8 cellular contexts compared by ENCODE assay signal in genomic region chr7:101542527-101543241, GRCh38.
A peak's percentile ranks its signal among the peaks of the same experiment; 100 is the strongest.
DNase-seq lines count a peak whose midpoint lies in the region; ATAC-seq and TF ChIP-seq lines count a peak whose summit lies in the region.

No MANE protein-coding gene starts in this region.

- H3K9me3 ChIP-seq in Panc1 (ENCODE audit: control insufficient read depth, insufficient read depth, low read depth, low read length) = no peaks in the 10 kb centered on the region
- no peaks in the 10 kb centered on the region for H3K9me3 ChIP-seq in trophoblast cell (ENCODE audit: insufficient read depth, low read depth, low read length)
- H3K9me3 ChIP-seq in upper lobe of right lung = no peaks in the 10 kb centered on the region

- POLR2A ChIA-PET in HEK293T (lab: Yijun Ruan, JAX) (interaction anchor here (0.6 to 1.5 kb wide), 2 partner anchors 9 to 250 kb away, joined by 3 read pairs; no protein-coding TSS in a partner anchor), Panc1 (lab: Charles Lee) (no interaction called here)

- no peaks in the 10 kb centered on the region for H3K79me1 ChIP-seq in trophoblast cell (ENCODE audit: low read length)

- no peak overlapping the region for H3K4me2 ChIP-seq in trophoblast cell (ENCODE audit: low read length)

- TF ChIP-seq CTCF in C4-2B (conservative IDR thresholded peaks at IDR 0.05) = peak; percentile 97
- peak; percentile 94 for TF ChIP-seq CTCF in Panc1 (IDR thresholded peaks at IDR 0.05)
- peak; percentile 92 for TF ChIP-seq CTCF in upper lobe of right lung (IDR thresholded peaks at IDR 0.05)

- H4K91ac ChIP-seq in trophoblast cell (ENCODE audit: low read depth, low read length) = no peak overlapping the region

- H2BK120ac ChIP-seq in trophoblast cell (ENCODE audit: insufficient read depth, low read length, poor library complexity) = no peak overlapping the region

- no peaks in the 10 kb centered on the region for H3K36me3 ChIP-seq in Panc1 (ENCODE audit: control insufficient read depth, insufficient read depth, low read length)
- peaks cover 47 to 48% of the 10 kb centered on the region in 2 experiments for H3K36me3 ChIP-seq in trophoblast cell (ENCODE audit: control insufficient read depth in 1 of 2, insufficient read depth in 2 of 2, low read length in 2 of 2)
- H3K36me3 ChIP-seq in upper lobe of right lung = no peaks in the 10 kb centered on the region

- ATAC-seq in Panc1 = peak; percentile 70
- ATAC-seq in upper lobe of right lung = peak; percentile 74
- ATAC-seq in HG03469 (IDR thresholded peaks at IDR 0.05; ENCODE audit: unreplicated experiment) = no peak

- no peak overlapping the region for H3K4ac ChIP-seq in trophoblast cell (ENCODE audit: low read depth, low read length)

- no peak overlapping the region for H3K14ac ChIP-seq in trophoblast cell (ENCODE audit: low read length)

- H2BK5ac ChIP-seq in trophoblast cell (ENCODE audit: low read depth, low read length, poor library complexity) = no peak overlapping the region

- peak; percentile 67 for DNase-seq in HEK293T (ENCODE audit: extremely low spot score)
- peak; percentile 48 for DNase-seq in Panc1 (ENCODE audit: low read depth, low spot score)
- peak; percentile 42 to 71 for DNase-seq in activated T-helper 1 cell treated with anti-CD3 and anti-CD28 coated beads, Interleukin-2, amount 50 U/mL, for 16 hours (ENCODE audit: low read depth in 1 of 2, low spot score in 1 of 2)
- DNase-seq in foreskin melanocyte = peak; percentile 21
- DNase-seq in trophoblast cell = peak; percentile 69 to 94
- no peak for DNase-seq in upper lobe of right lung

- no peaks in the 10 kb centered on the region for H3K79me2 ChIP-seq in trophoblast cell (ENCODE audit: control insufficient read depth, insufficient read depth, low read length, poor library complexity)

- in situ Hi-C loops in Panc1 (cut with HindIII; ENCODE audit: low pct_unique_long_range_greater_than_20kb, low sequenced_read_pairs) = no loop called here

- H4K8ac ChIP-seq in trophoblast cell (ENCODE audit: low read depth, low read length) = no peak overlapping the region

- H3K9ac ChIP-seq in trophoblast cell (ENCODE audit: low read length) = no peak overlapping the region

- CTCF ChIA-PET in HEK293T (lab: Yijun Ruan, JAX) = interaction anchor here (0.6 to 2.0 kb wide), 11 partner anchors 16 to 855 kb away, joined by 3 to 7 read pairs (median 3); no protein-coding TSS in a partner anchor
- CTCF ChIA-PET in Panc1 (lab: Charles Lee) = interaction anchor here (0.6 to 1.7 kb wide), 15 partner anchors 9 to 776 kb away, joined by 3 to 11 read pairs (median 4); no protein-coding TSS in a partner anchor

- no peak overlapping the region for H4K12ac ChIP-seq in trophoblast cell (ENCODE audit: low read depth, low read length)

- H3K23ac ChIP-seq in trophoblast cell (ENCODE audit: low read length) = no peak overlapping the region

- intact Hi-C loops in Panc1 (cut with micrococcal nuclease; ENCODE audit: unreplicated experiment) (loop anchor here (5.0 kb wide), 1 partner anchor 730 kb away; no protein-coding TSS in a partner anchor), upper lobe of right lung (cut with DNase I) (loop anchor here (5.0 kb wide), 1 partner anchor 730 kb away; no protein-coding TSS in a partner anchor)

- WGBS in trophoblast cell (ENCODE audit: extremely low coverage, insufficient coverage, insufficient read length) = no CpG with 5 or more reads among the region's 16 CpGs

- H3K4me3 ChIP-seq in Panc1 (ENCODE audit: low read depth in 2 of 2, low read length in 2 of 2) (peak overlapping the region in 1 of 2 experiments; percentile 19; a peak in 1 of 4 replicates), trophoblast cell (ENCODE audit: low read depth, low read length) (no peak overlapping the region), upper lobe of right lung (no peak overlapping the region)

- H2AK5ac ChIP-seq in trophoblast cell (ENCODE audit: low read length) = no peak overlapping the region

- H2AFZ ChIP-seq in trophoblast cell (ENCODE audit: insufficient read depth, low read length, poor library complexity) = no peak overlapping the region

- BruUV-seq in Panc1 (replicated peaks; lab: Mats Ljungman, UMichigan) = no TSS peak

- H3K27me3 ChIP-seq in Panc1 (ENCODE audit: control insufficient read depth, insufficient read depth, low read length) = no peaks in the 10 kb centered on the region
- H3K27me3 ChIP-seq in trophoblast cell (ENCODE audit: insufficient read depth, low read length) = no peaks in the 10 kb centered on the region
- no peaks in the 10 kb centered on the region for H3K27me3 ChIP-seq in upper lobe of right lung

- H3K4me1 ChIP-seq in Panc1 (ENCODE audit: control insufficient read depth, insufficient read depth, low read length) (peaks cover 13% of the 10 kb centered on the region), trophoblast cell (ENCODE audit: control insufficient read depth in 1 of 2, insufficient read depth in 2 of 2, low read length in 2 of 2) (no peaks in the 10 kb centered on the region), upper lobe of right lung (no peaks in the 10 kb centered on the region)

- no peak overlapping the region for H2BK12ac ChIP-seq in trophoblast cell (ENCODE audit: low read length)

- H3K27ac ChIP-seq in C4-2B (no peak overlapping the region), Panc1 (ENCODE audit: low read length) (no peak overlapping the region), trophoblast cell (ENCODE audit: low read depth, low read length) (no peak overlapping the region), upper lobe of right lung (no peak overlapping the region)

- no peak overlapping the region for H3K18ac ChIP-seq in trophoblast cell (ENCODE audit: low read length)

TF ChIP-seq in HEK293T, 16 proteins besides CTCF, POLR2A, EP300 and RAD21:
- peak; percentile 15; the same call in 1 of the 2 replicates for TF ChIP-seq ZNF384 (IDR thresholded peaks at IDR 0.05)
- TF ChIP-seq BHLHE40 (IDR thresholded peaks at IDR 0.05; ENCODE audit: borderline replicate concordance) = no peak
TF ChIP-seq in HEK293T: peak in this region for 1.
